Comparison of ENCODE assay signal across 20 cellular contexts in genomic region chr2:162487816-162488215, GRCh38.
A peak's percentile ranks its signal among the peaks of the same experiment; 100 is the strongest.
DNase-seq lines count a peak whose midpoint lies in the region; FAIRE-seq and TF ChIP-seq lines count a peak whose summit lies in the region.
"Had no signal": no experiment of that assay in that cellular context is flagged by ENCODE, and none has a peak within 500 bp of the region (broad histone marks: within the 10 kb centered on the region; RNA-seq: fewer than 3 reads in every experiment).

No MANE protein-coding gene starts in this region.

- peaks cover 21% of the 10 kb centered on the region for H3K9me3 Mint-ChIP-seq in progenitor cell of endocrine pancreas (ENCODE audit: low read depth)

- DNase-seq in H1 (ENCODE audit: low read depth in 1 of 2, low spot score in 2 of 2): no peak
- DNase-seq in mesendoderm: peak; percentile 58
- DNase-seq in progenitor cell of endocrine pancreas (ENCODE audit: low spot score, unreplicated experiment): no peak
- DNase-seq in WERI-Rb-1: no peak
- no peak for DNase-seq in inferior parietal cortex (ENCODE audit: extremely low spot score)
- DNase-seq in T-helper 1 cell: no peak
- DNase-seq: CD8-positive, alpha-beta T cell; COR-L47; DMS153; DMS79 treated with DMSO at 0.1 percent for 48 hours; EL; HCEC 1CT; HFFc6 had no signal

- H4K8ac ChIP-seq in H1 (ENCODE audit: extremely low read depth, insufficient read depth, low read length) (no peak overlapping the region), mesendoderm (ENCODE audit: low read depth, low read length) (no peak overlapping the region)

- no peak overlapping the region for H3K14ac ChIP-seq in H1 (ENCODE audit: insufficient read length)

- H3K23me2 ChIP-seq in H1 (ENCODE audit: low read depth, low read length): no peaks in the 10 kb centered on the region; the same call in 1 of the 2 replicates

- H3K23ac ChIP-seq in H1 (ENCODE audit: insufficient read length) (no peak overlapping the region), mesendoderm (ENCODE audit: low read length) (no peak overlapping the region)

- H2BK20ac ChIP-seq in H1 (ENCODE audit: low read length): no peak overlapping the region

- no peaks in the 10 kb centered on the region for H3K27me3 Mint-ChIP-seq in progenitor cell of endocrine pancreas

- peaks cover 38% of the 10 kb centered on the region for H3K36me3 Mint-ChIP-seq in progenitor cell of endocrine pancreas (ENCODE audit: insufficient read depth)
- H3K36me3 Mint-ChIP-seq: CD14-positive monocyte; CD8-positive, alpha-beta T cell had no signal

- H3K4me3 ChIP-seq in H1 (ENCODE audit: extremely low read depth in 1 of 4, insufficient read depth in 2 of 4, low read depth in 3 of 4, low read length in 4 of 4) (no peak overlapping the region), mesendoderm (ENCODE audit: low read length) (no peak overlapping the region), WERI-Rb-1 (ENCODE audit: low read depth, low read length) (no peak overlapping the region)
- H3K4me3 ChIP-seq: A549, GM23338 had no signal

- peaks cover 9 to 11% of the 10 kb centered on the region in 2 experiments; a peak in 3 of 4 replicates for H3K9me3 ChIP-seq in H1 (ENCODE audit: insufficient read depth in 2 of 2, low read depth in 1 of 2, low read length in 1 of 2)
- peaks cover 5% of the 10 kb centered on the region for H3K9me3 ChIP-seq in WERI-Rb-1 (ENCODE audit: severe bottlenecking)
- H3K9me3 ChIP-seq: A549 had no signal

- POLR2A ChIA-PET in H1 (lab: Charles Lee; ENCODE audit: partially characterized antibody): no interaction called here

- H3K27ac ChIP-seq in H1 (ENCODE audit: low read depth, low read length) (no peak overlapping the region), mesendoderm (ENCODE audit: low read depth, low read length) (no peak overlapping the region), WERI-Rb-1 (no peak overlapping the region)
- H3K27ac ChIP-seq: A549, HL-60 had no signal

- H3K18ac ChIP-seq in H1 (ENCODE audit: extremely low read depth, low read length) (no peak overlapping the region), mesendoderm (ENCODE audit: low read length) (no peak overlapping the region)

- TF ChIP-seq POLR2A in H1 (IDR thresholded peaks at IDR 0.05; ENCODE audit: control extremely low read depth in 1 of 2, low read depth in 2 of 2, low read length in 2 of 2): no peak

- peaks cover 24% of the 10 kb centered on the region for H3K4me1 Mint-ChIP-seq in progenitor cell of endocrine pancreas (ENCODE audit: low read depth)
- H3K4me1 Mint-ChIP-seq: CD14-positive monocyte had no signal

- H2BK5ac ChIP-seq in H1 (ENCODE audit: low read depth, low read length) (no peak overlapping the region), mesendoderm (ENCODE audit: low read length) (no peak overlapping the region)

- TF ChIP-seq RAD21 in H1 (IDR thresholded peaks at IDR 0.05 in 1 of 2, conservative IDR thresholded peaks at IDR 0.05 in 1 of 2; ENCODE audit: low read depth in 2 of 2, low read length in 2 of 2): no peak

- TF ChIP-seq CTCF in H1 (IDR thresholded peaks at IDR 0.05; ENCODE audit: control extremely low read depth in 1 of 3, insufficient read depth in 1 of 3, low read depth in 1 of 3, low read length in 3 of 3) (no peak), progenitor cell of endocrine pancreas (IDR thresholded peaks at IDR 0.05; ENCODE audit: unreplicated experiment) (no peak), WERI-Rb-1 (IDR thresholded peaks at IDR 0.05; ENCODE audit: low read depth, low read length) (no peak)

- no peak overlapping the region for H2BK120ac ChIP-seq in H1 (replicated peaks; ENCODE audit: low read depth, low read length)
- no peak overlapping the region for H2BK120ac ChIP-seq in mesendoderm (ENCODE audit: low read depth, low read length)

- no peak overlapping the region for H3K56ac ChIP-seq in H1 (replicated peaks; ENCODE audit: insufficient read length, low read depth, low read length)
- H3K56ac ChIP-seq in mesendoderm (ENCODE audit: low read length): no peak overlapping the region

- peak overlapping the region; percentile 18 for H3K4me3 Mint-ChIP-seq in progenitor cell of endocrine pancreas (ENCODE audit: low read depth)
- H3K4me3 Mint-ChIP-seq: CD14-positive monocyte; CD8-positive, alpha-beta T cell; GM23338; HFFc6 had no signal

- H3K9ac ChIP-seq in H1 (replicated peaks in 1 of 4; ENCODE audit: extremely low read depth in 1 of 4, low read depth in 3 of 4, low read length in 3 of 4) (no peak overlapping the region), mesendoderm (ENCODE audit: low read length) (no peak overlapping the region)

- H3K79me2 ChIP-seq in H1 (ENCODE audit: control insufficient read depth in 1 of 2, insufficient read depth in 2 of 2, low read length in 2 of 2): no peaks in the 10 kb centered on the region
- H3K79me2 ChIP-seq in mesendoderm (ENCODE audit: control insufficient read depth, insufficient read depth, low read length): no peaks in the 10 kb centered on the region

- no peak overlapping the region for H2AK5ac ChIP-seq in H1 (ENCODE audit: low read depth, low read length)
- no peak overlapping the region for H2AK5ac ChIP-seq in mesendoderm (ENCODE audit: low read length)

- H3K36me3 ChIP-seq in H1 (ENCODE audit: control insufficient read depth in 2 of 4, insufficient read depth in 4 of 4, low read length in 3 of 4) (no peaks in the 10 kb centered on the region), mesendoderm (ENCODE audit: control insufficient read depth, insufficient read depth, low read length) (no peaks in the 10 kb centered on the region), WERI-Rb-1 (no peaks in the 10 kb centered on the region)

- no peak for FAIRE-seq in H1 (lab: Jason Lieb, UNC)
- FAIRE-seq: A549, D721Med, G401.6, GM12891 had no signal

- no peaks in the 10 kb centered on the region for H3K27me3 ChIP-seq in H1 (replicated peaks in 1 of 4; ENCODE audit: control insufficient read depth in 3 of 4, extremely low read depth in 1 of 4, insufficient read depth in 3 of 4, low read length in 3 of 4)
- H3K27me3 ChIP-seq in mesendoderm (ENCODE audit: insufficient read depth, low read length, poor library complexity): no peaks in the 10 kb centered on the region
- H3K27me3 ChIP-seq in WERI-Rb-1 (ENCODE audit: insufficient read depth, low read depth, severe bottlenecking): no peaks in the 10 kb centered on the region

- no peak overlapping the region for H2BK12ac ChIP-seq in H1 (ENCODE audit: low read depth, low read length)

- no peak overlapping the region for H3K4ac ChIP-seq in H1 (replicated peaks; ENCODE audit: insufficient read length, low read depth, low read length)
- H3K4ac ChIP-seq in mesendoderm (ENCODE audit: low read depth, low read length): no peak overlapping the region

- H4K20me1 ChIP-seq in H1 (replicated peaks in 1 of 2; ENCODE audit: control insufficient read depth in 1 of 2, insufficient read depth in 2 of 2, low read length in 2 of 2): no peaks in the 10 kb centered on the region

- H2BK15ac ChIP-seq in H1 (ENCODE audit: low read length): 0 out of 2 replicates have a peak overlapping the region, but pooled peaks have one; percentile 61
- H2BK15ac ChIP-seq in mesendoderm (replicated peaks; ENCODE audit: low read depth): no peak overlapping the region

- 91% methylated on average over 2 of the region's 2 CpGs; no CpG with 5 or more reads in 1 of the 2 experiments for WGBS in H1 (ENCODE audit: extremely low coverage in 1 of 2, insufficient coverage in 1 of 2, insufficient read length in 1 of 2, insufficient replicate concordance in 2 of 2, low coverage in 1 of 2, low lambda C conversion rate in 2 of 2, missing lambda C conversion rate in 1 of 2), 2 experiments
- no CpG with 5 or more reads among the region's 2 CpGs for WGBS in mesendoderm (ENCODE audit: extremely low coverage, insufficient coverage, low lambda C conversion rate)

- no peak overlapping the region for H4K91ac ChIP-seq in H1 (replicated peaks; ENCODE audit: insufficient read length, low read length)

- no peak for TF ChIP-seq EP300 in H1 (IDR thresholded peaks at IDR 0.05; ENCODE audit: borderline replicate concordance in 1 of 2, low read depth in 2 of 2, low read length in 2 of 2)

- no peaks in the 10 kb centered on the region for H3K79me1 ChIP-seq in H1 (ENCODE audit: low read depth, low read length)
- H3K79me1 ChIP-seq in mesendoderm (ENCODE audit: low read length): no peaks in the 10 kb centered on the region

- H4K5ac ChIP-seq in H1 (ENCODE audit: insufficient read length, low read depth, low read length) (no peak overlapping the region), mesendoderm (ENCODE audit: low read length) (no peak overlapping the region)

- no peak overlapping the region for H2AFZ ChIP-seq in H1 (ENCODE audit: low read length)
- H2AFZ ChIP-seq: GM23338 had no signal

- peak overlapping the region; percentile 97 for H3K27ac Mint-ChIP-seq in progenitor cell of endocrine pancreas
- H3K27ac Mint-ChIP-seq: CD14-positive monocyte; CD8-positive, alpha-beta T cell; GM23338; HFFc6 had no signal

- H3K4me1 ChIP-seq in H1 (replicated peaks in 1 of 4; ENCODE audit: control insufficient read depth in 3 of 4, insufficient read depth in 4 of 4, low read length in 3 of 4) (no peaks in the 10 kb centered on the region), mesendoderm (ENCODE audit: control insufficient read depth, low read depth, low read length) (no peaks in the 10 kb centered on the region)
- H3K4me1 ChIP-seq: A549 had no signal

- H3K4me2 ChIP-seq in H1 (ENCODE audit: insufficient read depth in 1 of 2, low read depth in 2 of 2, low read length in 2 of 2) (no peak overlapping the region), mesendoderm (ENCODE audit: low read length) (no peak overlapping the region)
- H3K4me2 ChIP-seq: A549, GM23338 had no signal

- CTCF ChIA-PET in H1 (lab: Charles Lee; ENCODE audit: partially characterized antibody): interaction anchor here (0.7 kb wide), 1 partner anchor 153 kb away, joined by 3 read pairs; no protein-coding TSS in a partner anchor

TF ChIP-seq in H1, 55 proteins besides CTCF, POLR2A, EP300 and RAD21 (continues in another document):
- TF ChIP-seq MAX (IDR thresholded peaks at IDR 0.05) (no peak), SIRT6 (IDR thresholded peaks at IDR 0.05; ENCODE audit: low read length) (no peak), CHD2 (IDR thresholded peaks at IDR 0.05; ENCODE audit: low read length) (no peak), TBP (IDR thresholded peaks at IDR 0.05; ENCODE audit: low read depth, low read length) (no peak), POU5F1 (IDR thresholded peaks at IDR 0.05; ENCODE audit: low read depth, low read length) (no peak), BACH1 (IDR thresholded peaks at IDR 0.05; ENCODE audit: low read length) (no peak), CEBPB (IDR thresholded peaks at IDR 0.05; ENCODE audit: low read depth, low read length) (no peak), HDAC2 (IDR thresholded peaks at IDR 0.05; ENCODE audit: borderline replicate concordance in 1 of 2, low read depth in 2 of 2, low read length in 2 of 2) (no peak), CBX8 (IDR thresholded peaks at IDR 0.05; ENCODE audit: borderline replicate concordance, low read depth, low read length) (no peak)
